In the genomic region with DNA sequence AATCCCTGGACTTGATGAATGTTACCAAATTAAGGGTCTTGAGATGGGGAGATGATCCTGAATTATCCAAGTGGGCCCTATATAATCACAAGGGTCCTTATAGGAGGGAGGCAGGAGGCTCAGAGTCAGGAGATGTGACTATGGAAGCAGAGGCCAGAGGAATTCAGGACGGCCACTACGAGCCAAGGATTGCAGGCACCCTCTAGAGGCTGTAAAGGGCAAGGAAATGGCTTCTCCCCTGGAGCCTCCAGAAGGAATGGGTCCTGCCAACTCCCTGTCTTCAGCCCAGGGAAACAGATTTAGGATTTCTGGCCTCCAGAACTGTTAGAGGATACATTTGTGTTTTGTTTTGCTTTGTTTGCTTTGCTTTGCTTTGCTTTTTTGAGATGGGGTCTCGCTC, we compare ENCODE assay signal across 12 cellular contexts. TPM values are rescaled to one million over a fixed set of nuclear protein-coding genes. Genes with fewer than 3 reads are reported as not detected.
DNase-seq lines count a peak whose midpoint lies in the region; ATAC-seq and TF ChIP-seq lines count a peak whose summit lies in the region.
"Had no signal": no experiment of that assay in that cellular context is flagged by ENCODE, and none has a peak within 500 bp of the region (broad histone marks: within the 10 kb centered on the region; RNA-seq: fewer than 3 reads in every experiment).

No MANE protein-coding gene starts in this region.

- CTCF ChIA-PET in BJ (lab: Yijun Ruan, JAX), result interaction anchor here (1.0 to 3.6 kb wide), 5 partner anchors 10 to 167 kb away, joined by 3 to 17 read pairs (median 4); no protein-coding TSS in a partner anchor

- in situ Hi-C loops in astrocyte of the spinal cord (cut with HindIII; ENCODE audit: low sequenced_read_pairs), result no loop called here
- in situ Hi-C loops in KBM-7 (cut with MboI; ENCODE audit: low pct_unique_long_range_greater_than_20kb, low sequenced_read_pairs), result no loop called here

- H3K27ac ChIP-seq in HL-60 (replicated peaks), result no peak overlapping the region
- H3K27ac ChIP-seq: left ventricle myocardium inferior had no signal

- DNase-seq in BJ (ENCODE audit: low read depth) (no peak), HL-60 (ENCODE audit: low read depth in 1 of 2, low spot score in 1 of 2) (no peak), astrocyte of the spinal cord (ENCODE audit: low read depth, low spot score) (no peak), kidney tubule cell (ENCODE audit: low spot score) (peak; percentile 18), KBM-7 (no peak), NCI-H2107 treated with DMSO at 0.1 percent for 48 hours (lab: John Stamatoyannopoulos, UW; ENCODE audit: unreplicated experiment) (no peak), AML-193 (lab: John Stamatoyannopoulos, UW) (no peak)
- DNase-seq: left ventricle myocardium inferior, NCI-H226, T-helper 9 cell had no signal

- POLR2A ChIA-PET in BJ (lab: Charles Lee), result no interaction called here

- no peaks in the 10 kb centered on the region; the same call in 1 of the 2 replicates for H3K36me3 ChIP-seq in BJ (ENCODE audit: control insufficient read depth, insufficient read depth, low read length)
- H3K36me3 ChIP-seq: left ventricle myocardium inferior had no signal

- no peaks in the 10 kb centered on the region for H3K27me3 ChIP-seq in BJ (ENCODE audit: control insufficient read depth, insufficient read depth, low read length)
- no peaks in the 10 kb centered on the region for H3K27me3 ChIP-seq in HL-60 (ENCODE audit: insufficient read depth, poor library complexity, severe bottlenecking)

- no peak for ATAC-seq in HG03442 (IDR thresholded peaks at IDR 0.05; ENCODE audit: unreplicated experiment)
- ATAC-seq: stimulated activated memory B cell treated with anti-CD40 and anti-IgM and Interleukin-4, amounts not matched to agents 10 μg/mL and 1 μg/mL and 100 μg/mL, for 72 hours had no signal

- H3K4me3 ChIP-seq in BJ (ENCODE audit: low read depth, low read length), result no peak overlapping the region
- no peak overlapping the region for H3K4me3 ChIP-seq in HL-60 (replicated peaks; ENCODE audit: insufficient read depth, low read length)
- no peak overlapping the region for H3K4me3 ChIP-seq in astrocyte of the spinal cord (ENCODE audit: low read depth, low read length)
- H3K4me3 ChIP-seq: left ventricle myocardium inferior had no signal

- TF ChIP-seq CTCF in BJ (IDR thresholded peaks at IDR 0.05; ENCODE audit: insufficient read depth, low read depth, low read length) (peak; percentile 61), HL-60 (IDR thresholded peaks at IDR 0.05; ENCODE audit: insufficient read depth, low read length) (peak; percentile 17), astrocyte of the spinal cord (IDR thresholded peaks at IDR 0.05; ENCODE audit: low read depth, low read length) (peak; percentile 43)

RNA-seq across cellular contexts. Expression of gene BDKRB1, which starts 8.8 kb away (rescaled TPM):
- polyA plus RNA-seq in BJ (2011; rRNA removed), result 3.3 and 3.8 TPM in 2 replicates
- 1.4 and 2.3 TPM in 2 replicates for polyA minus RNA-seq in BJ (2011; rRNA and poly(A)+ RNA removed)
